ENCODE assay signal across 13 cellular contexts in genomic region chr1:185453496-185454192, GRCh38.
A peak's percentile ranks its signal among the peaks of the same experiment; 100 is the strongest.
DNase-seq lines count a peak whose midpoint lies in the region; TF ChIP-seq lines count a peak whose summit lies in the region.
"Had no signal": no experiment of that assay in that cellular context is flagged by ENCODE, and none has a peak within 500 bp of the region (broad histone marks: within the 10 kb centered on the region; RNA-seq: fewer than 3 reads in every experiment).

No MANE protein-coding gene starts in this region.

- peaks cover 2% of the 10 kb centered on the region for H3K36me3 Mint-ChIP-seq in chondrocyte (ENCODE audit: low read depth)

- no peak overlapping the region for H3K27ac ChIP-seq in coronary artery
- H3K27ac ChIP-seq: adrenal gland, transverse colon had no signal

- H3K4me1 Mint-ChIP-seq in chondrocyte (ENCODE audit: low read depth) = peaks cover 28% of the 10 kb centered on the region
- H3K4me1 Mint-ChIP-seq: CD14-positive monocyte had no signal

- peak overlapping the region; percentile 93 for H3K27ac Mint-ChIP-seq in chondrocyte (ENCODE audit: unreplicated experiment)

- H3K4me3 ChIP-seq in AG10803 (ENCODE audit: low read length) (no peak overlapping the region), coronary artery (no peak overlapping the region)
- H3K4me3 ChIP-seq: adrenal gland, transverse colon had no signal

- H3K4me3 Mint-ChIP-seq in chondrocyte (ENCODE audit: unreplicated experiment) = no peak overlapping the region
- H3K4me3 Mint-ChIP-seq: CD14-positive monocyte had no signal

- H3K9me3 Mint-ChIP-seq in chondrocyte (ENCODE audit: low read depth) = peaks cover 1% of the 10 kb centered on the region

- peak; percentile 92 for DNase-seq in AG10803 (ENCODE audit: low read depth)
- DNase-seq in NCI-H226 = peak; percentile 20
- DNase-seq in chondrocyte (ENCODE audit: low spot score) = no peak
- peak; percentile 16 for DNase-seq in myocyte (ENCODE audit: low read depth)
- no peak for DNase-seq in NCI-H2081 (lab: John Stamatoyannopoulos, UW)
- DNase-seq in NOMO-1 (lab: John Stamatoyannopoulos, UW; ENCODE audit: unreplicated experiment in 2 of 2) = no peak
- DNase-seq in NK-92 (lab: John Stamatoyannopoulos, UW; ENCODE audit: unreplicated experiment) = no peak
- no peak for DNase-seq in coronary artery (ENCODE audit: low spot score)
- DNase-seq: activated T-cell treated with anti-CD3 and anti-CD28 coated beads, Interleukin-2, amount 50 U/mL, for 48 hours; adrenal gland; effector CD4-positive, alpha-beta T cell; transverse colon had no signal

- H3K27me3 Mint-ChIP-seq in chondrocyte (ENCODE audit: low read depth) = no peaks in the 10 kb centered on the region

- no peak for TF ChIP-seq CTCF in AG10803 (conservative IDR thresholded peaks at IDR 0.05; ENCODE audit: low read length)
- TF ChIP-seq CTCF in chondrocyte (IDR thresholded peaks at IDR 0.05) = no peak
- TF ChIP-seq CTCF in coronary artery (IDR thresholded peaks at IDR 0.05) = no peak

Comparison
In these comparisons a context has a peak if more than half of its experiments do, and no peak if none do; other contexts are left out.
1. DNase-seq: peak in AG10803 (single experiment), NCI-H226 (single experiment) and myocyte (single experiment); none in chondrocyte (single experiment), NCI-H2081 (0 of 2), NOMO-1 (0 of 2), NK-92 (single experiment) and coronary artery (single experiment).